13 cellular contexts compared by ENCODE assay signal in genomic region chr4:101981756-101982155, GRCh38.
DNase-seq lines count a peak whose midpoint lies in the region; ATAC-seq, FAIRE-seq and TF ChIP-seq lines count a peak whose summit lies in the region.
"Had no signal": no experiment of that assay in that cellular context is flagged by ENCODE, and none has a peak within 500 bp of the region (broad histone marks: within the 10 kb centered on the region; RNA-seq: fewer than 3 reads in every experiment).

No MANE protein-coding gene starts in this region.

- no peak overlapping the region for H3K4me3 ChIP-seq in astrocyte (ENCODE audit: insufficient read depth, low read depth, low read length)
- H3K4me3 ChIP-seq: skin epidermis had no signal

- H3K27ac Mint-ChIP-seq in astrocyte (ENCODE audit: unreplicated experiment) = peak overlapping the region; percentile 87
- no peak overlapping the region for H3K27ac Mint-ChIP-seq in activated CD4-positive, alpha-beta T cell treated with anti-CD3 and anti-CD28 coated beads, Interleukin-2, amount 10 ng/mL, durations not matched to agents 7 days and 5 days

- H3K4me3 Mint-ChIP-seq in astrocyte (ENCODE audit: unreplicated experiment) = no peak overlapping the region
- H3K4me3 Mint-ChIP-seq in activated CD4-positive, alpha-beta T cell treated with anti-CD3 and anti-CD28 coated beads, Interleukin-2, amount 10 ng/mL, durations not matched to agents 7 days and 5 days = no peak overlapping the region

- H3K27ac ChIP-seq in astrocyte (ENCODE audit: low read depth, low read length) = no peak overlapping the region

- no peaks in the 10 kb centered on the region for H3K9me3 Mint-ChIP-seq in astrocyte (ENCODE audit: unreplicated experiment)
- H3K9me3 Mint-ChIP-seq in activated CD4-positive, alpha-beta T cell treated with anti-CD3 and anti-CD28 coated beads, Interleukin-2, amount 10 ng/mL, durations not matched to agents 7 days and 5 days = no peaks in the 10 kb centered on the region

- no peaks in the 10 kb centered on the region for H4K20me1 ChIP-seq in astrocyte (ENCODE audit: insufficient read depth, low read length)

- no peaks in the 10 kb centered on the region for H3K79me2 ChIP-seq in astrocyte (ENCODE audit: insufficient read depth, low read length)

- no peaks in the 10 kb centered on the region for H3K27me3 Mint-ChIP-seq in astrocyte (ENCODE audit: low read depth, unreplicated experiment)
- H3K27me3 Mint-ChIP-seq in activated CD4-positive, alpha-beta T cell treated with anti-CD3 and anti-CD28 coated beads, Interleukin-2, amount 10 ng/mL, durations not matched to agents 7 days and 5 days = peaks cover 9% of the 10 kb centered on the region

- no peak overlapping the region for H3K9ac ChIP-seq in astrocyte (ENCODE audit: low read length)

- H3K36me3 ChIP-seq in astrocyte (ENCODE audit: insufficient read depth, low read length) = no peaks in the 10 kb centered on the region

- H3K27me3 ChIP-seq in astrocyte (ENCODE audit: insufficient read depth, low read length) = no peaks in the 10 kb centered on the region

- peaks cover 9% of the 10 kb centered on the region for H3K4me1 Mint-ChIP-seq in astrocyte (ENCODE audit: low read depth, unreplicated experiment)
- no peaks in the 10 kb centered on the region for H3K4me1 Mint-ChIP-seq in activated CD4-positive, alpha-beta T cell treated with anti-CD3 and anti-CD28 coated beads, Interleukin-2, amount 10 ng/mL, durations not matched to agents 7 days and 5 days

- POLR2A ChIA-PET in activated CD4-positive, alpha-beta T cell treated with anti-CD3 and anti-CD28 coated beads, Interleukin-2, amount 10 ng/mL, durations not matched to agents 7 days and 5 days (lab: Charles Lee) = no interaction called here

- no peak for TF ChIP-seq CTCF in astrocyte (IDR thresholded peaks at IDR 0.05; ENCODE audit: insufficient read depth, low read depth, low read length)

- H3K9me3 ChIP-seq in astrocyte (ENCODE audit: insufficient read depth, low read depth, low read length) = no peaks in the 10 kb centered on the region

- H2AFZ ChIP-seq in astrocyte (ENCODE audit: low read depth, low read length) = no peak overlapping the region

- CTCF ChIA-PET in activated CD4-positive, alpha-beta T cell treated with anti-CD3 and anti-CD28 coated beads, Interleukin-2, amount 10 ng/mL, durations not matched to agents 7 days and 5 days (lab: Charles Lee) = no interaction called here

- no peak for FAIRE-seq in astrocyte (lab: Jason Lieb, UNC)
- FAIRE-seq: GM18507 had no signal

- peaks cover 8% of the 10 kb centered on the region for H3K4me1 ChIP-seq in astrocyte (ENCODE audit: insufficient read depth, low read length)

- no peak overlapping the region for H3K4me2 ChIP-seq in astrocyte (ENCODE audit: low read length)

- peak; percentile 90 for DNase-seq in GDM1 (lab: John Stamatoyannopoulos, UW)
- DNase-seq in MV-4-11 (lab: John Stamatoyannopoulos, UW) = peak; percentile 90
- peak; percentile 36 for DNase-seq in astrocyte (ENCODE audit: low read depth)
- peak; percentile 23 for DNase-seq in myocyte (ENCODE audit: low read depth)
- no peak for DNase-seq in NCI-H128 (lab: John Stamatoyannopoulos, UW; ENCODE audit: unreplicated experiment)
- no peak for DNase-seq in activated CD4-positive, alpha-beta T cell treated with anti-CD3 and anti-CD28 coated beads, Interleukin-2, amount 10 ng/mL, durations not matched to agents 7 days and 5 days
- DNase-seq in hepatic stellate cell (ENCODE audit: low spot score) = no peak
- DNase-seq: activated effector memory CD4-positive, alpha-beta T cell treated with Interleukin-2 at 50 U/mL for 16 hours; NCI-H1417 treated with DMSO at 0.1 percent for 48 hours had no signal

- H3K36me3 Mint-ChIP-seq in astrocyte (ENCODE audit: low read depth, unreplicated experiment) = no peaks in the 10 kb centered on the region
- H3K36me3 Mint-ChIP-seq in activated CD4-positive, alpha-beta T cell treated with anti-CD3 and anti-CD28 coated beads, Interleukin-2, amount 10 ng/mL, durations not matched to agents 7 days and 5 days (ENCODE audit: low read depth) = no peaks in the 10 kb centered on the region

- ATAC-seq in GM18517 (IDR thresholded peaks at IDR 0.05; ENCODE audit: unreplicated experiment) = no peak
- ATAC-seq: Panc1 had no signal

Comparison
In these comparisons a context has a peak if more than half of its experiments do, and no peak if none do; other contexts are left out.
1. DNase-seq: peak in GDM1 (single experiment), MV-4-11 (single experiment), astrocyte (single experiment) and myocyte (single experiment); none in NCI-H128 (single experiment), activated CD4-positive, alpha-beta T cell treated with anti-CD3 and anti-CD28 coated beads, Interleukin-2, amount 10 ng/mL, durations not matched to agents 7 days and 5 days (single experiment) and hepatic stellate cell (single experiment).